Comparison of ENCODE assay signal across 8 cellular contexts in genomic region chr1:51729156-51729823, GRCh38.
DNase-seq lines count a peak whose midpoint lies in the region; ATAC-seq and TF ChIP-seq lines count a peak whose summit lies in the region.

No MANE protein-coding gene starts in this region.

- peak; percentile 92 for ATAC-seq in GM18873 (IDR thresholded peaks at IDR 0.05; ENCODE audit: low FRiP score, unreplicated experiment)
- ATAC-seq in HG03108 (IDR thresholded peaks at IDR 0.05; ENCODE audit: unreplicated experiment) = peak; percentile 89
- peak; percentile 97 for ATAC-seq in WTC11

- POLR2A ChIA-PET in WTC11 (lab: Charles Lee) = no interaction called here

- H3K4me3 ChIP-seq in cardiac fibroblast (replicated peaks in 1 of 2; ENCODE audit: low read depth in 2 of 2, low read length in 2 of 2) = peak overlapping the region; percentile 68

- peaks cover 33% of the 10 kb centered on the region for H3K4me1 Mint-ChIP-seq in WTC11

- TF ChIP-seq CTCF in WTC11 (IDR thresholded peaks at IDR 0.05) (no peak), cardiac fibroblast (IDR thresholded peaks at IDR 0.05; ENCODE audit: low read depth, low read length) (no peak)

- no peaks in the 10 kb centered on the region for H3K9me3 Mint-ChIP-seq in WTC11

- peak overlapping the region; percentile 80 for H3K4me3 Mint-ChIP-seq in WTC11

- CTCF ChIA-PET in WTC11 (lab: Charles Lee) = interaction anchor here (1.4 kb wide), 1 partner anchor 40 kb away, joined by 4 read pairs; no protein-coding TSS in a partner anchor

- no peaks in the 10 kb centered on the region for H3K27me3 Mint-ChIP-seq in WTC11 (ENCODE audit: low read depth)

- DNase-seq in ACHN (peak; percentile 95), NCI-H2171 treated with DMSO at 0.1 percent for 48 hours (lab: John Stamatoyannopoulos, UW) (peak; percentile 97), WTC11 (ENCODE audit: low spot score) (peak; percentile 95), cardiac fibroblast (ENCODE audit: low read depth in 2 of 2) (peak; percentile 88 to 94), islet precursor cell (peak; percentile 98)
- peak; percentile 91 to 94 for DNase-seq in stimulated activated CD4-positive, alpha-beta T cell treated with anti-CD3 and anti-CD28 coated beads, Interleukin-12 subunit alpha, Interleukin-12 subunit beta, amount 100 ng/mL, for 24 hours (ENCODE audit: low read depth in 2 of 2)

- H3K27ac Mint-ChIP-seq in WTC11 = peak overlapping the region; percentile 72; the same call in 1 of the 2 replicates

- in situ Hi-C loops in ACHN (cut with HindIII; ENCODE audit: low pct_ligation_motif_present, low pct_unique_long_range_greater_than_20kb, low sequenced_read_pairs) = no loop called here

- no peaks in the 10 kb centered on the region for H3K36me3 Mint-ChIP-seq in WTC11

TF ChIP-seq in WTC11, 78 proteins besides CTCF, POLR2A, EP300 and RAD21 (continues in another document):
- no peak for TF ChIP-seq MYBL2 (CRISPR knock-in tag; IDR thresholded peaks at IDR 0.05)
- TF ChIP-seq E2F4 (CRISPR knock-in tag; IDR thresholded peaks at IDR 0.05; ENCODE audit: borderline replicate concordance, low read depth) = no peak
- TF ChIP-seq NR1H2 (CRISPR knock-in tag; IDR thresholded peaks at IDR 0.05) = no peak
- 0 out of 2 replicates have a peak, but pooled peaks have one; percentile 16 for TF ChIP-seq FOXP1 (CRISPR knock-in tag; IDR thresholded peaks at IDR 0.05; ENCODE audit: borderline replicate concordance)
- TF ChIP-seq HMGXB4 (CRISPR knock-in tag; IDR thresholded peaks at IDR 0.05) = peak; percentile 37; the same call in 1 of the 2 replicates
- TF ChIP-seq ZNF423 (CRISPR knock-in tag; IDR thresholded peaks at IDR 0.05) = peak; percentile 69
- no peak for TF ChIP-seq TEAD4 (CRISPR knock-in tag; IDR thresholded peaks at IDR 0.05)
- TF ChIP-seq ARID4B (CRISPR knock-in tag; IDR thresholded peaks at IDR 0.05; ENCODE audit: borderline replicate concordance) = no peak
- TF ChIP-seq TP53 (CRISPR knock-in tag; IDR thresholded peaks at IDR 0.05) = no peak
- TF ChIP-seq IRF2 (CRISPR knock-in tag; IDR thresholded peaks at IDR 0.05; ENCODE audit: borderline replicate concordance, low read depth) = no peak
- no peak for TF ChIP-seq NR2C2 (CRISPR knock-in tag; IDR thresholded peaks at IDR 0.05)
- 0 out of 2 replicates have a peak, but pooled peaks have one; percentile 12 for TF ChIP-seq TEAD1 (CRISPR knock-in tag; IDR thresholded peaks at IDR 0.05)
- TF ChIP-seq MAX (CRISPR knock-in tag; IDR thresholded peaks at IDR 0.05) = peak; percentile 15; the same call in 1 of the 2 replicates
- no peak for TF ChIP-seq ZNF263 (CRISPR knock-in tag; IDR thresholded peaks at IDR 0.05; ENCODE audit: low read depth)
- TF ChIP-seq MXD4 (CRISPR knock-in tag; IDR thresholded peaks at IDR 0.05; ENCODE audit: borderline replicate concordance) = no peak
- TF ChIP-seq CDX4 (CRISPR knock-in tag; IDR thresholded peaks at IDR 0.05; ENCODE audit: borderline replicate concordance) = no peak
- no peak for TF ChIP-seq JUN (CRISPR knock-in tag; IDR thresholded peaks at IDR 0.05)
- TF ChIP-seq PRDM15 (CRISPR knock-in tag; IDR thresholded peaks at IDR 0.05) = no peak

Comparison
In these comparisons a context has a peak if more than half of its experiments do, and no peak if none do; other contexts are left out.
1. Peak in every context shown above with its lines: DNase-seq, ATAC-seq and H3K4me3 ChIP-seq.